ENCODE assay signal across 8 cellular contexts in genomic region chr17:48259710-48260291, GRCh38.
DNase-seq lines count a peak whose midpoint lies in the region; ATAC-seq and TF ChIP-seq lines count a peak whose summit lies in the region.

No MANE protein-coding gene starts in this region.

- no peak for TF ChIP-seq POLR2A in ovary (IDR thresholded peaks at IDR 0.05)

- H2AFZ ChIP-seq in GM23338 (no peak overlapping the region), OCI-LY7 (ENCODE audit: low read length) (no peak overlapping the region)

- H3K4me2 ChIP-seq in GM23338 (no peak overlapping the region), OCI-LY7 (ENCODE audit: low read length) (no peak overlapping the region)

- BruUV-seq in OCI-LY7 (replicated peaks; lab: Mats Ljungman, UMichigan) = no TSS peak

- peak; percentile 46 for TF ChIP-seq CTCF in AG09309 (IDR thresholded peaks at IDR 0.05; ENCODE audit: control insufficient read depth, insufficient read depth, low read depth, low read length, missing control alignments)
- peak; percentile 75 to 76 for TF ChIP-seq CTCF in GM23338 (conservative IDR thresholded peaks at IDR 0.05; ENCODE audit: low read depth in 2 of 2)
- peak; percentile 85 for TF ChIP-seq CTCF in OCI-LY7 (conservative IDR thresholded peaks at IDR 0.05; ENCODE audit: low read length)
- TF ChIP-seq CTCF in ovary (IDR thresholded peaks at IDR 0.05) = no peak

- H4K20me1 ChIP-seq in GM23338 (replicated peaks; ENCODE audit: insufficient read depth) (no peaks in the 10 kb centered on the region), OCI-LY7 (ENCODE audit: insufficient read depth, low read length) (no peaks in the 10 kb centered on the region)

- WGBS in ovary, 3 donors = 16 to 23% (median 17%) methylated on average over 2 of the region's 2 CpGs

- no peaks in the 10 kb centered on the region for H3F3A ChIP-seq in GM23338 (replicated peaks; ENCODE audit: low read depth)

- H3K27me3 Mint-ChIP-seq in GM23338 (ENCODE audit: insufficient read depth, low read depth, poor library complexity) = peaks cover 3% of the 10 kb centered on the region

- H3K4me3 Mint-ChIP-seq in GM23338 = no peak overlapping the region

- no peak for DNase-seq in AG09309 (ENCODE audit: low read depth)
- peak; percentile 79 for DNase-seq in GM23338 (ENCODE audit: low spot score)
- DNase-seq in OCI-LY7 (ENCODE audit: low spot score) = peak; percentile 41
- peak; percentile 27 for DNase-seq in fibroblast of peridontal ligament (ENCODE audit: extremely low read depth)
- DNase-seq in ovary = no peak
- no peak for DNase-seq in activated gamma-delta T cell treated with Interleukin-2 at 50 U/mL for 16 hours
- DNase-seq in NCI-H128 (lab: John Stamatoyannopoulos, UW; ENCODE audit: unreplicated experiment) = no peak

- no peaks in the 10 kb centered on the region for H3K9me3 Mint-ChIP-seq in GM23338

- intact Hi-C loops in OCI-LY7 (cut with micrococcal nuclease; ENCODE audit: unreplicated experiment) = loop anchor here (10.0 kb wide), 1 partner anchor 335 kb away; the partner anchor contains the start of genes HOXB3 and HOXB5
- intact Hi-C loops in ovary (cut with DNase I) = no loop called here

- CTCF ChIA-PET in OCI-LY7 (lab: Charles Lee; ENCODE audit: unreplicated experiment) = interaction anchor here (1.0 kb wide), 1 partner anchor 74 kb away, joined by 3 read pairs; no protein-coding TSS in a partner anchor

- H3K27ac Mint-ChIP-seq in GM23338 = no peak overlapping the region

- H3K4me1 ChIP-seq in GM23338 (ENCODE audit: insufficient read depth) (peaks cover 11% of the 10 kb centered on the region; the same call in 1 of the 2 replicates), OCI-LY7 (ENCODE audit: insufficient read depth, low read length, poor library complexity, severe bottlenecking) (no peaks in the 10 kb centered on the region), ovary (ENCODE audit: insufficient read depth) (no peaks in the 10 kb centered on the region)

- POLR2A ChIA-PET in OCI-LY7 (lab: Charles Lee) = no interaction called here

- H3K9me2 ChIP-seq in GM23338 (ENCODE audit: insufficient read depth) (no peaks in the 10 kb centered on the region), OCI-LY7 (ENCODE audit: insufficient read depth, low read length) (no peaks in the 10 kb centered on the region)

- ATAC-seq in GM23338 (peak; percentile 16; the same call in 1 of the 3 replicates), HG03442 (IDR thresholded peaks at IDR 0.05; ENCODE audit: unreplicated experiment) (no peak)

- H3K79me2 ChIP-seq in GM23338 (replicated peaks; ENCODE audit: insufficient read depth) (no peaks in the 10 kb centered on the region), OCI-LY7 (ENCODE audit: insufficient read depth, low read depth, low read length) (no peaks in the 10 kb centered on the region)

- H3K36me3 ChIP-seq in GM23338 (ENCODE audit: insufficient read depth) = no peaks in the 10 kb centered on the region
- no peaks in the 10 kb centered on the region for H3K36me3 ChIP-seq in OCI-LY7 (ENCODE audit: insufficient read depth, low read length)
- H3K36me3 ChIP-seq in ovary = no peaks in the 10 kb centered on the region

- no peak for TF ChIP-seq EP300 in ovary (IDR thresholded peaks at IDR 0.05)

- no peak overlapping the region for H3K27ac ChIP-seq in GM23338 (ENCODE audit: low read depth)
- H3K27ac ChIP-seq in OCI-LY7 (ENCODE audit: low read depth, low read length, poor library complexity, severe bottlenecking) = no peak overlapping the region
- no peak overlapping the region for H3K27ac ChIP-seq in ovary

- peaks cover 24% of the 10 kb centered on the region for H3K4me1 Mint-ChIP-seq in GM23338

- H3K27me3 ChIP-seq in GM23338 (ENCODE audit: insufficient read depth) (no peaks in the 10 kb centered on the region), ovary (no peaks in the 10 kb centered on the region)

- no peaks in the 10 kb centered on the region for H3K9me3 ChIP-seq in OCI-LY7 (ENCODE audit: low read length)
- H3K9me3 ChIP-seq in ovary = no peaks in the 10 kb centered on the region

- H3K4me3 ChIP-seq in AG09309 (ENCODE audit: control insufficient read depth, low read depth, low read length) (no peak overlapping the region), GM23338 (no peak overlapping the region), OCI-LY7 (ENCODE audit: low read depth, low read length, poor library complexity, severe bottlenecking) (no peak overlapping the region), ovary (no peak overlapping the region)

- H3K36me3 Mint-ChIP-seq in GM23338 (ENCODE audit: low read depth) = no peaks in the 10 kb centered on the region

TF ChIP-seq in GM23338, 12 proteins besides CTCF, POLR2A, EP300 and RAD21 (continues in another document):
- TF ChIP-seq POLR2AphosphoS5 (IDR thresholded peaks at IDR 0.05; ENCODE audit: low read depth) (no peak), JUNB (IDR thresholded peaks at IDR 0.05; ENCODE audit: unreplicated experiment) (no peak), EZH2phosphoT487 (IDR thresholded peaks at IDR 0.05; ENCODE audit: unreplicated experiment) (no peak), REST (IDR thresholded peaks at IDR 0.05; ENCODE audit: unreplicated experiment) (no peak), NANOG (IDR thresholded peaks at IDR 0.05; ENCODE audit: borderline replicate concordance) (no peak), ETS1 (IDR thresholded peaks at IDR 0.05) (no peak)

Comparison
In these comparisons a context has a peak if more than half of its experiments do, and no peak if none do; other contexts are left out.
1. DNase-seq: peak in GM23338 (single experiment), OCI-LY7 (single experiment) and fibroblast of peridontal ligament (single experiment); none in AG09309 (single experiment), ovary (0 of 5), activated gamma-delta T cell treated with Interleukin-2 at 50 U/mL for 16 hours (single experiment) and NCI-H128 (single experiment).
2. CTCF ChIP-seq: peak in AG09309 (single experiment), GM23338 (2 of 2) and OCI-LY7 (single experiment); none in ovary (0 of 3).